8 cellular contexts compared by ENCODE assay signal in the genomic region with DNA sequence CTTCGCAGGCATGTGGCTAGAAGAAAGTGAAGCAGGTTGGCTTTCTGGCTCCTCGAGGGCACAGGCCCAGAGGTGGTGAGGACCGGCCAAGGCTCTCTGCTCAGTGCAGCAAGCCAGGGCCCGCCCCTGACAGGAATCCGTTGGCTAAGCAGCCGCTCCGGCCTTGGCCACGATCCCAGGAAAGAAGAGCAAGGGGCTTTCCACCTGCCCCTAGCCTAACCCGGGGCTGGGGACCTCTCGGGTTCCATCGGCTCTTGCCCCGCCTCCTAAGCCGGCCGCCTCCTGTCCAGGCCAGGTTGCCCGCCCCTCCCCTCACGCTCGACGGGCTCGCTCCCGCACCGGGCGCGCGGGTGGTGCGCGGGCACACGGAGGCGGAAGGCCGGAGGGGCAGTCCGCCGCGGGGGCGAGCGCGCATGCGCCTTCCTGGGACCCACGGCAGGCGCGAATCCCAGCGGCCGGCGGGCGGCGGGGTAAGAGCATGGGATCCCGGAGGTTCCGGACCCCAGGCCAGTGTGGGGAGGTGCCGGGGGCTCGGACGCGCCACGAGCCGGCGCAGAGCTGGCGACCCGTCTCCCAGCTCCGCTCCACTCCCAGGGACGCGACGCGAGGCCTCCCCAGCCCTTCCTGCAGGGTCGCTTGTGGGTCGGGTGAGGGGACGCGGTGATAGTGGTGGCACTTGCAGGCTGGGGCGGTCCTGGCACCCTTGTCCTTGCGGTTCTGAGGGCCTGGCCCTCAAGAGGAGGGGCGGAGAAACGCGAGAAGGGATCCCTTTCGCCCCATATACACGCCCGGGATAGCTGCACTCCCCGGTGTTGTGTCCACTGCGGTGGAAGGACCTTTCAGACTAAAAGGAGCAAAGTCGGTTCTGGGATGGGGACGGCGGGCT. TPM values are rescaled to one million over a fixed set of nuclear protein-coding genes. Genes with fewer than 3 reads are reported as not detected.
DNase-seq lines count a peak whose midpoint lies in the region; ATAC-seq, FAIRE-seq and TF ChIP-seq lines count a peak whose summit lies in the region.

A gene (plus strand): TSS at position 410 of the 886 bp plus-strand sequence. CDS start 3,351 bp downstream, outside the sequence.

- no peak for FAIRE-seq in kidney (lab: Jason Lieb, UNC)

- H3K27ac ChIP-seq in kidney (ENCODE audit: low read depth in 2 of 2, low read length in 2 of 2), result peak within 1 kb of the TSS; percentile 72 to 73

- intact Hi-C loops in kidney (cut with DNase I), result no loop called here

- peak within 1 kb of the TSS; percentile 86 to 94 for H3K4me3 ChIP-seq in kidney (ENCODE audit: low read length in 2 of 2)

- H3K4me1 ChIP-seq in kidney (ENCODE audit: control insufficient read depth in 1 of 2, insufficient read depth in 1 of 2, low read depth in 1 of 2, low read length in 2 of 2), result peaks cover 4 to 5% of the 10 kb centered on the region in 2 donors

- peaks cover 0 to 4% of the 10 kb centered on the region in 2 donors for H3K36me3 ChIP-seq in kidney (ENCODE audit: control insufficient read depth in 1 of 2, insufficient read depth in 2 of 2, low read length in 2 of 2)

- no peaks in the 10 kb centered on the region for H3K9me3 ChIP-seq in kidney (ENCODE audit: control insufficient read depth in 1 of 2, low read length in 2 of 2)

- H3K9ac ChIP-seq in kidney (ENCODE audit: low read length in 2 of 2), result peak within 1 kb of the TSS; percentile 89 to 91

- ATAC-seq in HG03432 (IDR thresholded peaks at IDR 0.05; ENCODE audit: unreplicated experiment), result peak; percentile 96

- TF ChIP-seq POLR2A in GM19193 (IDR thresholded peaks at IDR 0.05; ENCODE audit: extremely low read depth, insufficient read depth, insufficient read length), result peak; percentile 94

- DNase-seq in Ammon's horn (ENCODE audit: low spot score) (peak; percentile 95), NCI-H446 treated with DMSO at 0.1 percent for 48 hours (lab: John Stamatoyannopoulos, UW) (peak; percentile 92), cerebellum (ENCODE audit: low spot score) (peak; percentile 97), kidney (peak; percentile 98)
- peak; percentile 82 for DNase-seq in activated CD4-positive, alpha-beta T cell treated with anti-CD3 and anti-CD28 coated beads for 1 hour
- DNase-seq in stimulated activated CD4-positive, alpha-beta T cell treated with anti-CD3 and anti-CD28 coated beads, Interleukin-15, amount 100 ng/mL, for 1 hour (ENCODE audit: low read depth in 1 of 2, low spot score in 1 of 2), result peak; percentile 81 to 93

- no peak for TF ChIP-seq CTCF in kidney (IDR thresholded peaks at IDR 0.05; ENCODE audit: borderline replicate concordance, extremely low read depth, insufficient read depth)

RNA-seq across cellular contexts. Expression of the gene that starts here (rescaled TPM):
- total RNA-seq in cerebellum, result 49.4 TPM
- total RNA-seq in kidney, result 11.2 TPM
- 10.2 TPM for polyA plus RNA-seq in kidney (ENCODE audit: insufficient read depth, low read depth, low replicate concordance)

Comparison
In these comparisons a context has a peak if more than half of its experiments do, and no peak if none do; other contexts are left out.
1. Peak in every context shown above with its lines: DNase-seq, ATAC-seq, H3K4me3 ChIP-seq and H3K27ac ChIP-seq.